In the genomic region with DNA sequence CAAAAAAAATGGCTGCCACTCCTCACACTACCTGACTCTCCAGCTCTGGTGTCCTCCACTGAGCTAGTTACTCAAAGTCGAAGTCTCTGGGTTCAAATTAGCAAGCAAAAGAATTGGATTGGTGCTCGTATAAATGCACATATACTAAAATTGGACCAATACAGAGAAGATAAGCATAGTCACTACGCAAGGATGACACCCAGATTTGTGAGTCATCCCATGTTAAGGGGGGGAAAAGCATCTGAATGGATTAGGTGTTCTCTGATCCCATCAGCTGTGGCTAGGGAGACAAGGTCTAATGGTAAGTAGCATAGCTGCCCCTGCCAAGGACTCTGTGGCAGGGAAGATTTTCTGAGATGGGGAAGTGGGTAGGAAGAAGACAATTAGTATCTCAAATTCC, we compare ENCODE assay signal across 25 cellular contexts.
"Had no signal": no experiment of that assay in that cellular context is flagged by ENCODE, and none has a peak within 500 bp of the region (broad histone marks: within the 10 kb centered on the region; RNA-seq: fewer than 3 reads in every experiment).

No MANE protein-coding gene starts in this region.

- H3K27me3 ChIP-seq: dorsolateral prefrontal cortex, heart left ventricle, left lung, spleen, transverse colon had no signal

- H3K4me1 Mint-ChIP-seq: central memory CD8-positive, alpha-beta T cell; immature natural killer cell; neural crest cell had no signal

- H3K27ac Mint-ChIP-seq: activated B cell treated with CpG ODN at 0.5 μM for 24 hours; activated CD8-positive, alpha-beta T cell treated with anti-CD3 and anti-CD28 coated beads for 36 hours; activated naive CD4-positive, alpha-beta T cell treated with anti-CD3 and anti-CD28 coated beads, Interleukin-2, amount 50 U/mL, for 24 hours; activated naive CD8-positive, alpha-beta T cell treated with anti-CD3 and anti-CD28 coated beads, Interleukin-2, amount 50 U/mL, for 24 hours; activated T-helper 2 cell treated with anti-CD3 and anti-CD28 coated beads, Interferon-gamma antibody, Interleukin-2, Interleukin-4, amounts not matched to agents 10 μg/mL and 5 μg/mL and 100 μg/mL, durations not matched to agents 14 hours and 24 hours and 36 hours; immature natural killer cell; T-helper 17 cell had no signal

- DNase-seq: activated B cell treated with CpG ODN at 0.5 μM for 24 hours; activated CD4-positive, alpha-beta T cell treated with anti-CD3 and anti-CD28 coated beads, Interleukin-2, amount 50 U/mL, for 1 hour; activated CD8-positive, alpha-beta T cell treated with anti-CD3 and anti-CD28 coated beads for 36 hours; activated naive CD8-positive, alpha-beta T cell treated with anti-CD3 and anti-CD28 coated beads, Interleukin-2, amount 50 U/mL, for 24 hours; activated T-cell treated with anti-CD3 and anti-CD28 coated beads, Interleukin-2, amount 50 U/mL, for 4 hours; dorsolateral prefrontal cortex; effector memory CD4-positive, alpha-beta T cell; heart left ventricle; hypothalamus; immature natural killer cell; left lung; lower lobe of right lung; mesenchymal stem cell; naive thymus-derived CD8-positive, alpha-beta T cell; occipital lobe; right cardiac atrium; spleen; stimulated activated naive CD4-positive, alpha-beta T cell treated with Interleukin-2 at 50 U/mL for 16 hours; T-helper 17 cell; T1000; transverse colon had no signal

- H3K27me3 Mint-ChIP-seq: activated B cell treated with CpG ODN at 0.5 μM for 24 hours; activated CD8-positive, alpha-beta T cell treated with anti-CD3 and anti-CD28 coated beads for 36 hours; activated naive CD4-positive, alpha-beta T cell treated with anti-CD3 and anti-CD28 coated beads, Interleukin-2, amount 50 U/mL, for 24 hours; activated naive CD8-positive, alpha-beta T cell treated with anti-CD3 and anti-CD28 coated beads, Interleukin-2, amount 50 U/mL, for 24 hours; central memory CD8-positive, alpha-beta T cell; naive thymus-derived CD8-positive, alpha-beta T cell; T-helper 17 cell had no signal

- H3K27ac ChIP-seq: dorsolateral prefrontal cortex, heart left ventricle, left lung, lower lobe of right lung, spleen, transverse colon had no signal

- H3K4me3 ChIP-seq: dorsolateral prefrontal cortex, heart left ventricle, left lung, lower lobe of right lung, spleen, transverse colon had no signal

- H3K4me1 ChIP-seq: heart left ventricle, transverse colon had no signal

- H3K9me3 Mint-ChIP-seq: activated B cell treated with CpG ODN at 0.5 μM for 24 hours; activated CD8-positive, alpha-beta T cell treated with anti-CD3 and anti-CD28 coated beads for 36 hours; activated naive CD4-positive, alpha-beta T cell treated with anti-CD3 and anti-CD28 coated beads, Interleukin-2, amount 50 U/mL, for 24 hours; activated naive CD8-positive, alpha-beta T cell treated with anti-CD3 and anti-CD28 coated beads, Interleukin-2, amount 50 U/mL, for 24 hours; activated T-cell treated with anti-CD3 and anti-CD28 coated beads, Interleukin-2, amount 50 U/mL, for 4 hours; activated T-helper 2 cell treated with anti-CD3 and anti-CD28 coated beads, Interferon-gamma antibody, Interleukin-2, Interleukin-4, amounts not matched to agents 10 μg/mL and 5 μg/mL and 100 μg/mL, durations not matched to agents 14 hours and 24 hours and 36 hours; central memory CD8-positive, alpha-beta T cell; immature natural killer cell; naive thymus-derived CD8-positive, alpha-beta T cell; neural crest cell had no signal

- H3K4me3 Mint-ChIP-seq: activated B cell treated with CpG ODN at 0.5 μM for 24 hours; activated CD8-positive, alpha-beta T cell treated with anti-CD3 and anti-CD28 coated beads for 36 hours; activated naive CD4-positive, alpha-beta T cell treated with anti-CD3 and anti-CD28 coated beads, Interleukin-2, amount 50 U/mL, for 24 hours; activated naive CD8-positive, alpha-beta T cell treated with anti-CD3 and anti-CD28 coated beads, Interleukin-2, amount 50 U/mL, for 24 hours; activated T-cell treated with anti-CD3 and anti-CD28 coated beads, Interleukin-2, amount 50 U/mL, for 4 hours; central memory CD8-positive, alpha-beta T cell; immature natural killer cell; naive thymus-derived CD8-positive, alpha-beta T cell; neural crest cell; T-helper 17 cell had no signal

- H3K36me3 ChIP-seq: heart left ventricle, left lung, lower lobe of right lung, spleen, transverse colon had no signal

- H3K9me3 ChIP-seq: heart left ventricle, left lung, lower lobe of right lung, spleen, transverse colon had no signal

- ATAC-seq: activated CD8-positive, alpha-beta T cell treated with anti-CD3 and anti-CD28 coated beads for 36 hours; activated naive CD8-positive, alpha-beta T cell treated with anti-CD3 and anti-CD28 coated beads, Interleukin-2, amount 50 U/mL, for 24 hours; activated T-cell treated with anti-CD3 and anti-CD28 coated beads, Interleukin-2, amount 50 U/mL, for 4 hours; heart left ventricle; left lung; lower lobe of right lung; naive thymus-derived CD8-positive, alpha-beta T cell; right cardiac atrium; T-helper 17 cell had no signal

- H3K36me3 Mint-ChIP-seq: activated naive CD4-positive, alpha-beta T cell treated with anti-CD3 and anti-CD28 coated beads, Interleukin-2, amount 50 U/mL, for 24 hours; immature natural killer cell; naive thymus-derived CD8-positive, alpha-beta T cell had no signal
